ENCODE assay signal across 26 cellular contexts in the genomic region with DNA sequence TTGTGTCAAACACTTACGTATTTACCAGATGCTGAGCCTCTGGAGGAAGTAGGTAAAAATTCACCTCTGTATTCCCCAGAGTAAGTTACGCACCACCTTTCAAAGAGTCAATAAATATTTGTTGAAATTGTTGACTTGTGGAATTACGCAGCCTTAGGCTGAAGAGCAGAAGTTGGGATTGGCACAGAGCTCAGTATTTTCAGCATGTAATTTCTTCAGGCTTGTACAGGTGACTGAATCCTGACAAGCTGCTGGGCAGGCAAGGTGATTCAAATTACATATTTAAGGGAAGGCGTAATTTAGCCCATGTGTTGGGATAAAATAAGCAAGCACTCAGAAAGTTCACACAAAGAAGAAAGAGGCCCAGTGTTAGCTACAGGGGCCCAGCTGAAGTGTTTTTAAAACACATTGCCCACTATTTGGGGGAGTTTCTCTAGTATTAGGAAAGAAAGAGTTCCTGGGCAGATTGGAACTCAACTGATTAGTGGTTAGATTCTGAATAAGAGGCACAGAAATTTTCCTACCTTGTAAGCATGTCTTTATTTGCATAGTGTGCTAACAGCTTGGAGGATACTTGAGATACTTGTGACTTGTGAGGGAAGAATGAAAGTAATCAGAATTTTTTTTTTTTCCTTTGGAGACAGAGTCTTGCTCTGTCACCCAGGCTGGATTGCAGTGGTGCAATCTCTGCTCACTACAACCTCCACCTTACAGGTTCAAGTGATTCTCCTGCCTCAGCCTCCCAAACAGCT.
"Had no signal": no experiment of that assay in that cellular context is flagged by ENCODE, and none has a peak within 500 bp of the region (broad histone marks: within the 10 kb centered on the region; RNA-seq: fewer than 3 reads in every experiment).

No MANE protein-coding gene starts in this region.

- H2AFZ ChIP-seq: PC-9 had no signal

- H3K4me3 Mint-ChIP-seq: activated CD8-positive, alpha-beta memory T cell treated with anti-CD3 and anti-CD28 coated beads, Interleukin-2, amount 10 ng/mL, durations not matched to agents 7 days and 5 days; activated naive CD4-positive, alpha-beta T cell treated with anti-CD3 and anti-CD28 coated beads, Interleukin-2, amount 50 U/mL, for 24 hours; activated T-cell treated with anti-CD3 and anti-CD28 coated beads, Interleukin-2, amount 50 U/mL, for 24 hours; activated T-helper 1 cell treated with anti-CD3 and anti-CD28 coated beads, Interleukin-12 subunit alpha, Interleukin-12 subunit beta, Interleukin-2, Interleukin-4 antibody, amounts not matched to agents 30 ng/mL and 10 ng/mL and 1 ng/mL, durations not matched to agents 14 hours and 24 hours and 36 hours; T-helper 17 cell; WTC11 had no signal

- H3K27ac ChIP-seq: breast epithelium, PC-9 had no signal

- H3K27me3 Mint-ChIP-seq: activated CD8-positive, alpha-beta memory T cell treated with anti-CD3 and anti-CD28 coated beads, Interleukin-2, amount 10 ng/mL, durations not matched to agents 7 days and 5 days; activated naive CD4-positive, alpha-beta T cell treated with anti-CD3 and anti-CD28 coated beads, Interleukin-2, amount 50 U/mL, for 24 hours; activated T-cell treated with anti-CD3 and anti-CD28 coated beads, Interleukin-2, amount 50 U/mL, for 24 hours; T-helper 17 cell had no signal

- H3K27ac Mint-ChIP-seq: activated CD8-positive, alpha-beta memory T cell treated with anti-CD3 and anti-CD28 coated beads, Interleukin-2, amount 10 ng/mL, durations not matched to agents 7 days and 5 days; activated naive CD4-positive, alpha-beta T cell treated with anti-CD3 and anti-CD28 coated beads, Interleukin-2, amount 50 U/mL, for 24 hours; activated T-cell treated with anti-CD3 and anti-CD28 coated beads, Interleukin-2, amount 50 U/mL, for 24 hours; activated T-helper 1 cell treated with anti-CD3 and anti-CD28 coated beads, Interleukin-12 subunit alpha, Interleukin-12 subunit beta, Interleukin-2, Interleukin-4 antibody, amounts not matched to agents 30 ng/mL and 10 ng/mL and 1 ng/mL, durations not matched to agents 14 hours and 24 hours and 36 hours; T-helper 17 cell; WTC11 had no signal

- H3K27me3 ChIP-seq: breast epithelium had no signal

- ATAC-seq: activated CD8-positive, alpha-beta memory T cell treated with anti-CD3 and anti-CD28 coated beads, Interleukin-2, amount 10 ng/mL, durations not matched to agents 7 days and 5 days; T-helper 17 cell; WTC11 had no signal

- H3K36me3 ChIP-seq: breast epithelium had no signal

- H3K9me3 Mint-ChIP-seq: activated T-cell treated with anti-CD3 and anti-CD28 coated beads, Interleukin-2, amount 50 U/mL, for 24 hours had no signal

- H3K4me1 Mint-ChIP-seq: activated CD8-positive, alpha-beta memory T cell treated with anti-CD3 and anti-CD28 coated beads, Interleukin-2, amount 10 ng/mL, durations not matched to agents 7 days and 5 days; activated naive CD4-positive, alpha-beta T cell treated with anti-CD3 and anti-CD28 coated beads, Interleukin-2, amount 50 U/mL, for 24 hours; T-helper 17 cell had no signal

- H3K36me3 Mint-ChIP-seq: activated CD8-positive, alpha-beta memory T cell treated with anti-CD3 and anti-CD28 coated beads, Interleukin-2, amount 10 ng/mL, durations not matched to agents 7 days and 5 days; activated naive CD4-positive, alpha-beta T cell treated with anti-CD3 and anti-CD28 coated beads, Interleukin-2, amount 50 U/mL, for 24 hours; WTC11 had no signal

- H3K4me2 ChIP-seq: PC-9 had no signal

- H3K4me3 ChIP-seq: breast epithelium, PC-9 had no signal

- H3K9me3 ChIP-seq: breast epithelium had no signal

- H3K4me1 ChIP-seq: breast epithelium had no signal

- DNase-seq: activated CD4-positive, alpha-beta T cell treated with anti-CD3 and anti-CD28 coated beads for 48 hours; activated CD4-positive, alpha-beta T cell treated with anti-CD3 and anti-CD28 coated beads, Interleukin-2, amount 50 U/mL, for 4 hours; activated CD4-positive, CD25-positive, alpha-beta regulatory T cell treated with anti-CD3 and anti-CD28 coated beads, Interleukin-2, amount 50 U/mL, for 72 hours; activated CD8-positive, alpha-beta memory T cell treated with anti-CD3 and anti-CD28 coated beads, Interleukin-2, amount 10 ng/mL, durations not matched to agents 7 days and 5 days; activated effector memory CD4-positive, alpha-beta T cell treated with Interleukin-2 at 50 U/mL for 16 hours; activated naive CD4-positive, alpha-beta T cell; activated T-cell treated with anti-CD3 and anti-CD28 coated beads, Interleukin-2, amount 50 U/mL, for 24 hours; aorta; IMR-90; Kasumi-1; KBM-7; NCI-H1105 treated with DMSO at 0.1 percent for 48 hours; NCI-H146; NCI-H187 treated with DMSO at 0.1 percent for 48 hours; NCI-H2081 treated with DMSO at 0.1 percent for 48 hours; NCI-H510A treated with DMSO at 0.1 percent for 48 hours; NCI-H69; NK-92 treated with Interleukin-12 subunit alpha and Interleukin-12 subunit beta, amount 100 ng/mL, for 24 hours; PC-9; SIG-M5; T-helper 17 cell; T-helper 9 cell had no signal
